15 cellular contexts compared by ENCODE assay signal in the genomic region with DNA sequence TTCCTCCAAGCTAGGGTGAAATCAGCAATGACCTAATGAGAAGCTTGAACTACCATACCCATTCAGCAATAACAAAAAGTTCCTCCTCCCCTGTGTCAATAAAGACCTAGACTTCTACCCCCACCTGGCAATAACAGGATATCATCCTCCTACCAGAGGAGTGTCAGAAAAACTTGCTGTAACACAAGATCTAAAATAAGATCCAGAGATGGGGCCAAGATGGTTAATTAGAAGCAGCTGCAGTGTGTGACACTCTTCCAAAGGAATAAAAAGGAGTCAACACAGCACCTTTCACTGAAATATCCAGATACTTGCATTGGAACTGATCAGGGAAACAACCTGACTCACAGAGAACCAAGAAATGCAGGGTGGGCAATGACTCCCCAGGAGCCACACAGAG.
DNase-seq lines count a peak whose midpoint lies in the region; ATAC-seq and TF ChIP-seq lines count a peak whose summit lies in the region.
"Had no signal": no experiment of that assay in that cellular context is flagged by ENCODE, and none has a peak within 500 bp of the region (broad histone marks: within the 10 kb centered on the region; RNA-seq: fewer than 3 reads in every experiment).

No MANE protein-coding gene starts in this region.

- H3K4me1 Mint-ChIP-seq in glutamatergic neuron (ENCODE audit: low read depth, unreplicated experiment): no peaks in the 10 kb centered on the region
- no peaks in the 10 kb centered on the region for H3K4me1 Mint-ChIP-seq in activated naive CD4-positive, alpha-beta T cell treated with anti-CD3 and anti-CD28 coated beads, Interleukin-2, amount 10 ng/mL, durations not matched to agents 7 days and 5 days
- H3K4me1 Mint-ChIP-seq: B cell had no signal

- H3K79me2 ChIP-seq in GM23248 (ENCODE audit: insufficient read depth): no peaks in the 10 kb centered on the region

- H3K4me2 ChIP-seq in GM23248 (ENCODE audit: unreplicated experiment): no peak overlapping the region

- H3K9me3 ChIP-seq in GM23248 (ENCODE audit: low read depth): no peaks in the 10 kb centered on the region

- CTCF ChIA-PET in activated naive CD4-positive, alpha-beta T cell treated with anti-CD3 and anti-CD28 coated beads, Interleukin-2, amount 10 ng/mL, durations not matched to agents 7 days and 5 days (lab: Charles Lee): no interaction called here

- no peaks in the 10 kb centered on the region for H3K4me1 ChIP-seq in GM23248 (ENCODE audit: insufficient read depth)

- no peaks in the 10 kb centered on the region for H4K20me1 ChIP-seq in GM23248 (ENCODE audit: insufficient read depth)

- H3K9me2 ChIP-seq in GM23248 (ENCODE audit: insufficient read depth): no peaks in the 10 kb centered on the region

- H2AFZ ChIP-seq in GM23248: no peak overlapping the region

- H3K36me3 ChIP-seq in GM23248 (ENCODE audit: low read depth): no peaks in the 10 kb centered on the region

- intact Hi-C loops in sciatic nerve (cut with DNase I): no loop called here

- ATAC-seq in sciatic nerve (peak; percentile 88), GM21526 (IDR thresholded peaks at IDR 0.05; ENCODE audit: low FRiP score, unreplicated experiment) (no peak), GM19035 (IDR thresholded peaks at IDR 0.05; ENCODE audit: unreplicated experiment) (no peak)
- ATAC-seq: HCT116 had no signal

- no peaks in the 10 kb centered on the region for H3K36me3 Mint-ChIP-seq in glutamatergic neuron (ENCODE audit: unreplicated experiment)
- H3K36me3 Mint-ChIP-seq in activated naive CD4-positive, alpha-beta T cell treated with anti-CD3 and anti-CD28 coated beads, Interleukin-2, amount 10 ng/mL, durations not matched to agents 7 days and 5 days: no peaks in the 10 kb centered on the region

- in situ Hi-C loops in GM23248 (cut with MboI): no loop called here

- no peak overlapping the region for H3K4me3 ChIP-seq in GM23248
- H3K4me3 ChIP-seq in foreskin fibroblast (ENCODE audit: low read depth in 1 of 2, low read length in 2 of 2): no peak overlapping the region

- H3K4me3 Mint-ChIP-seq in glutamatergic neuron (ENCODE audit: unreplicated experiment): no peak overlapping the region
- no peak overlapping the region for H3K4me3 Mint-ChIP-seq in activated naive CD4-positive, alpha-beta T cell treated with anti-CD3 and anti-CD28 coated beads, Interleukin-2, amount 10 ng/mL, durations not matched to agents 7 days and 5 days
- H3K4me3 Mint-ChIP-seq: B cell; CD4-positive, alpha-beta T cell had no signal

- DNase-seq in GM23248 (peak; percentile 9), fibroblast of gingiva (ENCODE audit: low read depth) (peak; percentile 19), foreskin fibroblast (peak; percentile 6 to 16), sciatic nerve (ENCODE audit: low spot score) (no peak), glutamatergic neuron (no peak)
- no peak for DNase-seq in activated naive CD4-positive, alpha-beta T cell treated with anti-CD3 and anti-CD28 coated beads, Interleukin-2, amount 10 ng/mL, durations not matched to agents 7 days and 5 days
- DNase-seq: 8988T; C1 segment of cervical spinal cord; Calu3; CD4-positive, alpha-beta T cell; DMS 273 treated with DMSO at 0.1 percent for 48 hours had no signal

- no peak for TF ChIP-seq CTCF in foreskin fibroblast (IDR thresholded peaks at IDR 0.05; ENCODE audit: low read depth, low read length)
- no peak for TF ChIP-seq CTCF in glutamatergic neuron (IDR thresholded peaks at IDR 0.05; ENCODE audit: partially characterized antibody, unreplicated experiment)

- no peak overlapping the region for H3K27ac ChIP-seq in GM23248

- H3K9me3 Mint-ChIP-seq in glutamatergic neuron (ENCODE audit: unreplicated experiment): no peaks in the 10 kb centered on the region
- peaks cover 5% of the 10 kb centered on the region for H3K9me3 Mint-ChIP-seq in activated naive CD4-positive, alpha-beta T cell treated with anti-CD3 and anti-CD28 coated beads, Interleukin-2, amount 10 ng/mL, durations not matched to agents 7 days and 5 days

- H3K9ac ChIP-seq in GM23248: no peak overlapping the region

- no peaks in the 10 kb centered on the region for H3F3A ChIP-seq in GM23248 (ENCODE audit: insufficient read depth)

- H3K27ac Mint-ChIP-seq in glutamatergic neuron (ENCODE audit: unreplicated experiment): no peak overlapping the region
- no peak overlapping the region for H3K27ac Mint-ChIP-seq in activated naive CD4-positive, alpha-beta T cell treated with anti-CD3 and anti-CD28 coated beads, Interleukin-2, amount 10 ng/mL, durations not matched to agents 7 days and 5 days
- H3K27ac Mint-ChIP-seq: B cell; CD4-positive, alpha-beta T cell had no signal

- H3K27me3 ChIP-seq in GM23248 (replicated peaks; ENCODE audit: insufficient read depth): peaks cover 15% of the 10 kb centered on the region; the same call in 1 of the 2 replicates

- H3K27me3 Mint-ChIP-seq in glutamatergic neuron (ENCODE audit: unreplicated experiment): no peaks in the 10 kb centered on the region
- H3K27me3 Mint-ChIP-seq in activated naive CD4-positive, alpha-beta T cell treated with anti-CD3 and anti-CD28 coated beads, Interleukin-2, amount 10 ng/mL, durations not matched to agents 7 days and 5 days: no peaks in the 10 kb centered on the region
- H3K27me3 Mint-ChIP-seq: CD4-positive, alpha-beta T cell had no signal

Comparison
In these comparisons a context has a peak if more than half of its experiments do, and no peak if none do; other contexts are left out.
1. DNase-seq: peak in GM23248 (single experiment), fibroblast of gingiva (single experiment) and foreskin fibroblast (2 of 2); none in sciatic nerve (single experiment), glutamatergic neuron (single experiment) and activated naive CD4-positive, alpha-beta T cell treated with anti-CD3 and anti-CD28 coated beads, Interleukin-2, amount 10 ng/mL, durations not matched to agents 7 days and 5 days (single experiment).